ENCODE assay signal across 8 cellular contexts in genomic region chrX:103962411-103963278, GRCh38. TPM values are rescaled to one million over a fixed set of nuclear protein-coding genes. Genes with fewer than 3 reads are reported as not detected.
DNase-seq lines count a peak whose midpoint lies in the region; ATAC-seq and TF ChIP-seq lines count a peak whose summit lies in the region.
"Not testable (repeated sequence)": the region's sequence is repeated elsewhere in the genome, so short reads cannot be mapped to it uniquely, and the experiment has no call there.

TSS of gene TMSB15B (plus strand) at chrX:103962627.

- H3K23ac ChIP-seq in IMR-90 (ENCODE audit: low read depth, low read length) = not testable (repeated sequence)

- H3K9me3 ChIP-seq in CD8-positive, alpha-beta T cell (ENCODE audit: low read length); IMR-90 (ENCODE audit: control insufficient read depth, insufficient read depth, low read length); heart left ventricle: not testable (repeated sequence)

- not testable (repeated sequence) for H3K36me3 ChIP-seq in CD8-positive, alpha-beta T cell (ENCODE audit: insufficient read depth, low read length); IMR-90 (ENCODE audit: control insufficient read depth, insufficient read depth, low read length); heart left ventricle

- not testable (repeated sequence) for H4K5ac ChIP-seq in IMR-90 (ENCODE audit: low read depth, low read length)

- H2AK5ac ChIP-seq in IMR-90 (ENCODE audit: low read depth, low read length) = not testable (repeated sequence)

- not testable (repeated sequence) for H3K79me1 ChIP-seq in IMR-90 (ENCODE audit: low read depth in 1 of 2, low read length in 2 of 2)

- TF ChIP-seq CTCF in CD8-positive, alpha-beta T cell (IDR thresholded peaks at IDR 0.05); IMR-90 (conservative IDR thresholded peaks at IDR 0.05; ENCODE audit: low read depth, low read length); heart left ventricle (IDR thresholded peaks at IDR 0.05): not testable (repeated sequence)

- not testable (repeated sequence) for H3K27me3 Mint-ChIP-seq in CD8-positive, alpha-beta T cell (ENCODE audit: low read depth); activated naive CD8-positive, alpha-beta T cell treated with anti-CD3 and anti-CD28 coated beads, Interleukin-2, amount 10 ng/mL, durations not matched to agents 7 days and 5 days

- not testable (repeated sequence) for H3K4me1 Mint-ChIP-seq in CD8-positive, alpha-beta T cell (ENCODE audit: low read depth); activated naive CD8-positive, alpha-beta T cell treated with anti-CD3 and anti-CD28 coated beads, Interleukin-2, amount 10 ng/mL, durations not matched to agents 7 days and 5 days

- peak; percentile 97 for ATAC-seq in CD8-positive, alpha-beta T cell
- ATAC-seq in GM19351 (IDR thresholded peaks at IDR 0.05; ENCODE audit: unreplicated experiment) (peak; percentile 97), HG03066 (IDR thresholded peaks at IDR 0.05; ENCODE audit: low read depth, unreplicated experiment) (peak; percentile 93), IMR-90 (ENCODE audit: low read depth) (peak; percentile 96), heart left ventricle (peak in 3 of 4 donors; percentile 70 to 93 (median 85))
- peak; percentile 99 for ATAC-seq in activated naive CD8-positive, alpha-beta T cell treated with anti-CD3 and anti-CD28 coated beads, Interleukin-2, amount 10 ng/mL, durations not matched to agents 7 days and 5 days (ENCODE audit: low read depth)

- H4K8ac ChIP-seq in IMR-90 (ENCODE audit: low read depth in 2 of 2, low read length in 2 of 2) = not testable (repeated sequence)

- POLR2A ChIA-PET in CD8-positive, alpha-beta T cell (lab: Charles Lee); IMR-90 (lab: Charles Lee; ENCODE audit: unreplicated experiment); activated naive CD8-positive, alpha-beta T cell treated with anti-CD3 and anti-CD28 coated beads, Interleukin-2, amount 10 ng/mL, durations not matched to agents 7 days and 5 days (lab: Charles Lee): not testable (repeated sequence)

- not testable (repeated sequence) for H3K4me1 ChIP-seq in CD8-positive, alpha-beta T cell (ENCODE audit: insufficient read depth, low read length); IMR-90 (ENCODE audit: control insufficient read depth, insufficient read depth, low read length); heart left ventricle

- intact Hi-C loops in CD8-positive, alpha-beta T cell (cut with DNase I, micrococcal nuclease); IMR-90 (cut with micrococcal nuclease); heart left ventricle (cut with DNase I): not testable (repeated sequence)

- CTCF ChIA-PET in CD8-positive, alpha-beta T cell (lab: Charles Lee); IMR-90 (lab: Yijun Ruan, JAX): not testable (repeated sequence)

- H3K4me3 Mint-ChIP-seq in CD8-positive, alpha-beta T cell; activated naive CD8-positive, alpha-beta T cell treated with anti-CD3 and anti-CD28 coated beads, Interleukin-2, amount 10 ng/mL, durations not matched to agents 7 days and 5 days: not testable (repeated sequence)

- not testable (repeated sequence) for H3K9me3 Mint-ChIP-seq in CD8-positive, alpha-beta T cell; activated naive CD8-positive, alpha-beta T cell treated with anti-CD3 and anti-CD28 coated beads, Interleukin-2, amount 10 ng/mL, durations not matched to agents 7 days and 5 days

- dilution Hi-C loops in IMR-90 (cut with HindIII; ENCODE audit: low sequenced_read_pairs, unreplicated experiment) = not testable (repeated sequence)

- H2AK9ac ChIP-seq in IMR-90 (replicated peaks; ENCODE audit: low read depth, low read length, poor library complexity) = not testable (repeated sequence)

- H3K4me2 ChIP-seq in IMR-90 (ENCODE audit: low read depth, low read length) = not testable (repeated sequence)

- no CpG with 5 or more reads among the region's 55 CpGs for WGBS in IMR-90 (ENCODE audit: extremely low coverage in 2 of 2, insufficient read length in 1 of 2), 2 experiments
- no CpG with 5 or more reads among the region's 55 CpGs for WGBS in heart left ventricle, 4 donors

- not testable (repeated sequence) for H3K9me1 ChIP-seq in IMR-90 (ENCODE audit: insufficient read depth, low read length)

- BruUV-seq in IMR-90 (replicated peaks; lab: Mats Ljungman, UMichigan) = not testable (repeated sequence)

- DNase-seq in CD8-positive, alpha-beta T cell; H4 (ENCODE audit: low spot score); IMR-90; activated naive CD8-positive, alpha-beta T cell treated with anti-CD3 and anti-CD28 coated beads, Interleukin-2, amount 10 ng/mL, durations not matched to agents 7 days and 5 days; heart left ventricle; occipital lobe (lab: John Stamatoyannopoulos, UW): not testable (repeated sequence)

- TF ChIP-seq RAD21 in IMR-90 (IDR thresholded peaks at IDR 0.05; ENCODE audit: low read length) = not testable (repeated sequence)

- not testable (repeated sequence) for H3K9ac ChIP-seq in IMR-90 (ENCODE audit: low read depth, low read length)

- H4K20me1 ChIP-seq in IMR-90 (ENCODE audit: insufficient read depth, low read length) = not testable (repeated sequence)

- not testable (repeated sequence) for H3K18ac ChIP-seq in IMR-90 (ENCODE audit: low read depth, low read length)

- H3K36me3 Mint-ChIP-seq in CD8-positive, alpha-beta T cell; activated naive CD8-positive, alpha-beta T cell treated with anti-CD3 and anti-CD28 coated beads, Interleukin-2, amount 10 ng/mL, durations not matched to agents 7 days and 5 days: not testable (repeated sequence)

- not testable (repeated sequence) for H2BK120ac ChIP-seq in IMR-90 (ENCODE audit: low read depth, low read length)

- H4K91ac ChIP-seq in IMR-90 (ENCODE audit: insufficient read depth, low read depth, low read length) = not testable (repeated sequence)

- H3K27ac Mint-ChIP-seq in CD8-positive, alpha-beta T cell; activated naive CD8-positive, alpha-beta T cell treated with anti-CD3 and anti-CD28 coated beads, Interleukin-2, amount 10 ng/mL, durations not matched to agents 7 days and 5 days: not testable (repeated sequence)

- not testable (repeated sequence) for H3K4me3 ChIP-seq in CD8-positive, alpha-beta T cell (ENCODE audit: low read depth, low read length); IMR-90 (ENCODE audit: insufficient read depth, low read depth, low read length); heart left ventricle

- not testable (repeated sequence) for H3K4ac ChIP-seq in IMR-90 (ENCODE audit: low read depth, low read length)

- in situ Hi-C loops in IMR-90 (cut with MboI; ENCODE audit: low sequenced_read_pairs) = not testable (repeated sequence)

- H2AFZ ChIP-seq in IMR-90 (replicated peaks; ENCODE audit: low read length, poor library complexity) = not testable (repeated sequence)

- not testable (repeated sequence) for TF ChIP-seq POLR2A in IMR-90 (IDR thresholded peaks at IDR 0.05; ENCODE audit: low read depth, low read length); heart left ventricle (IDR thresholded peaks at IDR 0.05)

- H2BK20ac ChIP-seq in IMR-90 (ENCODE audit: low read depth, low read length) = not testable (repeated sequence)

- H3K27ac ChIP-seq in CD8-positive, alpha-beta T cell (ENCODE audit: low read depth, low read length); IMR-90 (ENCODE audit: insufficient read depth, low read length); heart left ventricle: not testable (repeated sequence)

- H3K14ac ChIP-seq in IMR-90 (replicated peaks; ENCODE audit: low read depth, low read length) = not testable (repeated sequence)

- H2BK5ac ChIP-seq in IMR-90 (ENCODE audit: low read depth, low read length, poor library complexity, severe bottlenecking) = not testable (repeated sequence)

- H2BK15ac ChIP-seq in IMR-90 (ENCODE audit: low read depth, low read length) = not testable (repeated sequence)

- H3K56ac ChIP-seq in IMR-90 (ENCODE audit: extremely low read depth, insufficient read depth, low read length) = not testable (repeated sequence)

- H3K27me3 ChIP-seq in CD8-positive, alpha-beta T cell (ENCODE audit: insufficient read depth, low read length); IMR-90 (ENCODE audit: control insufficient read depth, insufficient read depth, low read length); heart left ventricle: not testable (repeated sequence)

RNA-seq across cellular contexts. Expression of gene TMSB15B, which starts in this region (rescaled TPM):
- 1 to 10 TPM; 4.8 to 7.8 TPM for total RNA-seq in CD8-positive, alpha-beta T cell
- total RNA-seq in H4 (2014; rRNA removed; shearing (Covaris generic)) = 12.7 and 24.7 TPM in 2 replicates
- total RNA-seq in IMR-90 (2012; rRNA removed) = 5.6 and 7.9 TPM in 2 replicates
- polyA plus RNA-seq in IMR-90 (2012; rRNA removed) = 9.0 and 9.9 TPM in 2 replicates
- 1.6 and 1.8 TPM in 2 replicates for polyA plus RNA-seq in IMR-90 (2012; cell fraction: cytosol; rRNA removed)
- 3.9 and 11.9 TPM in 2 replicates for polyA plus RNA-seq in IMR-90 (2012; cell fraction: nucleus; rRNA removed; ENCODE audit: low replicate concordance)
- 10 to 100 TPM; 10.1 to 10.4 TPM for total RNA-seq in activated naive CD8-positive, alpha-beta T cell treated with anti-CD3 and anti-CD28 coated beads, Interleukin-2, amount 10 ng/mL, durations not matched to agents 7 days and 5 days
- 1 to 10 TPM in 1 of 9 donors, under 1 TPM in 6, not detected in 2; 0.14 to 1.2 (median 0.56) TPM for total RNA-seq in heart left ventricle
- under 1 TPM; 0.38 to 0.94 TPM for polyA plus RNA-seq in heart left ventricle
- 26.0 TPM for total RNA-seq in occipital lobe
